ENCODE assay signal across 1 cellular context in the genomic region with DNA sequence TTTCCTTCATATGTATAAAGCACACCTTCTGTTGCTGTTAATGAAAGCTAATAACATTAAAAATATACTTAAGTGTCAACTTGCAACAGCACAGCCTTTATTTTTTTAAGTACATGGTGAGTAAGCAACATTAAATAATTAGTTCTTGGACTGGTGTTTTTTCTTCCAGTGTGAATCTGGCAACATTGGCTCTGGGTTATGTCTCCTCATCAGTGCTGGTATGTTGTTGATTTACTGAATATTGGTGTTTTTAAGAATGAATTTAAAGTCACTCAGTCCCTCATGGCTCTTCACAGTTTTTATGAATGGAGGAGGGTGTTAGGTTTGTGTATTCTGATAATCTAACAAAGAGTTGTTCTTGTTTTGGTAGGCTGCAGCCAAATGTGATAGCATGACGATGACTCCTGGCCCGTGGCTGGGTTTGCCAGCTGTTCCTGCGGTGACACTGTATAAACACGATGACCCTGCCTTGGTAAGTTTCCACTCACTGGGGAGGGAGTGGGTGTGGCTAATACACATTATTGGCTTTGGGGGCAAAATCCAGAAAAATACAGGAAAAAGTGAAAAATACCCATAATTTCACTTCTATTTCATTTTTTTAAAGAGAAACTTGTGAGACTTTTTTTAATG.
TF ChIP-seq lines count a peak whose summit lies in the region.

No MANE protein-coding gene starts in this region.

TF ChIP-seq in K562, 482 proteins besides CTCF, POLR2A, EP300 and RAD21:
- 0 out of 2 replicates have a peak, but pooled peaks have one; percentile 22 for TF ChIP-seq CREM (IDR thresholded peaks at IDR 0.05; ENCODE audit: low read depth)
- TF ChIP-seq, protein P1, sequence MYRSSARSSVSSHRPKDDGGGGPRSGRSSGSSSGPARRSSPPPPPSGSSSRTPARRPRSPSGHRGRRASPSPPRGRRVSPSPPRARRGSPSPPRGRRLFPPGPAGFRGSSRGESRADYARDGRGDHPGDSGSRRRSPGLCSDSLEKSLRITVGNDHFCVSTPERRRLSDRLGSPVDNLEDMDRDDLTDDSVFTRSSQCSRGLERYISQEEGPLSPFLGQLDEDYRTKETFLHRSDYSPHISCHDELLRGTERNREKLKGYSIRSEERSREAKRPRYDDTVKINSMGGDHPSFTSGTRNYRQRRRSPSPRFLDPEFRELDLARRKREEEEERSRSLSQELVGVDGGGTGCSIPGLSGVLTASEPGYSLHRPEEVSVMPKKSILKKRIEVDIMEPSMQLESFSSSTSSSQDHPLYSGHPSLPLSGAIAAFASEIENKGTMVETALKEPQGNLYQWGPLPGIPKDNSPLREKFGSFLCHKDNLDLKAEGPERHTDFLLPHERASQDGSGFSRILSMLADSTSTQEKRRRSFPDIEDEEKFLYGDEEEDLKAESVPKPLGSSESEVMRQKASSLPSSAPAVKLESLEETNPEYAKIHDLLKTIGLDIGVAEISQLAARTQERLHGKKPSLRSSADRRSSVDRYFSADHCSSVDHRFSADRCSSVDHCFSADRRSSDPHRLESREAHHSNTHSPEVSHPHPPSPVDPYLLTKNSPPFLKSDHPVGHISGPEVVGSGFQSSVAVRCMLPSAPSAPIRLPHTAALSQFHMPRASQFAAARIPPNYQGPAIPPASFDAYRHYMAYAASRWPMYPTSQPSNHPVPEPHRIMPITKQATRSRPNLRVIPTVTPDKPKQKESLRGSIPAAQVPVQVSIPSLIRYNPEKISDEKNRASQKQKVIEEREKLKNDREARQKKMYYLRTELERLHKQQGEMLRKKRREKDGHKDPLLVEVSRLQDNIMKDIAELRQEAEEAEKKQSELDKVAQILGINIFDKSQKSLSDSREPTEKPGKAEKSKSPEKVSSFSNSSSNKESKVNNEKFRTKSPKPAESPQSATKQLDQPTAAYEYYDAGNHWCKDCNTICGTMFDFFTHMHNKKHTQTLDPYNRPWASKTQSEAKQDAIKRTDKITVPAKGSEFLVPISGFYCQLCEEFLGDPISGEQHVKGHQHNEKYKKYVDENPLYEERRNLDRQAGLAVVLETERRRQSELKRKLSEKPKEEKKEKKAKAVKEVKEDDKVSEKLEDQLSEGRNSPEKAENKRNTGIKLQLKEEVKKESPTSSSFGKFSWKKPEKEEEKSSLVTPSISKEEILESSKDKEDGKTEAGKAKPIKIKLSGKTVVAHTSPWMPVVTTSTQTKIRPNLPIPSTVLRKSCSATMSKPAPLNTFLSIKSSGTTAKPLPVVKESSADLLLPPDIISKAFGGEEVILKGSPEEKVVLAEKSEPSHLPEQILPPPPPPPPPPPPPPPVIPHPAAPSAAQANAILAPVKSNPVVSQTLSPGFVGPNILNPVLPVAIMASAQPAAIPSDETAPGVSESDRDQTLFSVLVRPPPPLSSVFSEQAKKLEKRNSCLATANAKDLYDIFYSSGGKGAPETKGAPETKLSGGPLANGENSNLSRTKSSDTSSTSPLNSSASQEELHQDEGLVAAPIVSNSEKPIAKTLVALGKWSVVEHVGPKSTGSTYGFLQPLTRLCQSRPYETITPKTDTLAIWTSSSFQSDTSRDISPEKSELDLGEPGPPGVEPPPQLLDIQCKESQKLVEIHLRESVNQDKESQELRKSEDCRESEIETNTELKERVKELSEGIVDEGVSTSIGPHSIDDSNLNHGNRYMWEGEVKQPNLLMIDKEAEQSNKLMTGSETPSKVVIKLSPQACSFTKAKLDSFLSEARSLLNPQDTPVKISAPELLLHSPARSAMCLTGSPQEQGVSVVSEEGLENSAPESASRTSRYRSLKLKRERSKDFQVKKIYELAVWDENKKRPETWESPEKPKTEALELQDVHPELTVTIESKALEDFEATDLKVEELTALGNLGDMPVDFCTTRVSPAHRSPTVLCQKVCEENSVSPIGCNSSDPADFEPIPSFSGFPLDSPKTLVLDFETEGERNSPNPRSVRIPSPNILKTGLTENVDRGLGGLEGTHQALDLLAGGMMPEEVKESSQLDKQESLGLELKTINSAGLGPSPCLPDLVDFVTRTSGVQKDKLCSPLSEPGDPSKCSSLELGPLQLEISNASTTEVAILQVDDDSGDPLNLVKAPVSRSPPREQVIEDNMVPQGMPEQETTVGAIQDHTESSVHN (IDR thresholded peaks at IDR 0.05; ENCODE audit: borderline replicate concordance in 1 of 2, low read depth in 1 of 2), result peak in 1 of 2 experiments; percentile 21; a peak in 1 of 4 replicates
- TF ChIP-seq FOXA3 (CRISPR knock-in tag; conservative IDR thresholded peaks at IDR 0.05 in 1 of 2, IDR thresholded peaks at IDR 0.05 in 1 of 2), result peak; percentile 14 to 52; a peak in 1 of 4 replicates
- TF ChIP-seq, protein P2, sequence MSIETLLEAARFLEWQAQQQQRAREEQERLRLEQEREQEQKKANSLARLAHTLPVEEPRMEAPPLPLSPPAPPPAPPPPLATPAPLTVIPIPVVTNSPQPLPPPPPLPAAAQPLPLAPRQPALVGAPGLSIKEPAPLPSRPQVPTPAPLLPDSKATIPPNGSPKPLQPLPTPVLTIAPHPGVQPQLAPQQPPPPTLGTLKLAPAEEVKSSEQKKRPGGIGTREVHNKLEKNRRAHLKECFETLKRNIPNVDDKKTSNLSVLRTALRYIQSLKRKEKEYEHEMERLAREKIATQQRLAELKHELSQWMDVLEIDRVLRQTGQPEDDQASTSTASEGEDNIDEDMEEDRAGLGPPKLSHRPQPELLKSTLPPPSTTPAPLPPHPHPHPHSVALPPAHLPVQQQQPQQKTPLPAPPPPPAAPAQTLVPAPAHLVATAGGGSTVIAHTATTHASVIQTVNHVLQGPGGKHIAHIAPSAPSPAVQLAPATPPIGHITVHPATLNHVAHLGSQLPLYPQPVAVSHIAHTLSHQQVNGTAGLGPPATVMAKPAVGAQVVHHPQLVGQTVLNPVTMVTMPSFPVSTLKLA (conservative IDR thresholded peaks at IDR 0.05), result peak in 1 of 2 experiments; percentile 59; a peak in 3 of 4 replicates
- peak; percentile 29 to 49; a peak in 1 of 4 replicates for TF ChIP-seq FOXK2 (conservative IDR thresholded peaks at IDR 0.05 in 1 of 2, IDR thresholded peaks at IDR 0.05 in 1 of 2; ENCODE audit: low read depth in 2 of 2)
- TF ChIP-seq DACH1 (IDR thresholded peaks at IDR 0.05; ENCODE audit: partially characterized antibody), result peak; percentile 74
- TF ChIP-seq, protein P3, sequence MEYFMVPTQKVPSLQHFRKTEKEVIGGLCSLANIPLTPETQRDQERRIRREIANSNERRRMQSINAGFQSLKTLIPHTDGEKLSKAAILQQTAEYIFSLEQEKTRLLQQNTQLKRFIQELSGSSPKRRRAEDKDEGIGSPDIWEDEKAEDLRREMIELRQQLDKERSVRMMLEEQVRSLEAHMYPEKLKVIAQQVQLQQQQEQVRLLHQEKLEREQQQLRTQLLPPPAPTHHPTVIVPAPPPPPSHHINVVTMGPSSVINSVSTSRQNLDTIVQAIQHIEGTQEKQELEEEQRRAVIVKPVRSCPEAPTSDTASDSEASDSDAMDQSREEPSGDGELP (CRISPR knock-in tag; IDR thresholded peaks at IDR 0.05; ENCODE audit: borderline replicate concordance), result peak; percentile 92
